18 cellular contexts compared by ENCODE assay signal in genomic region chr22:50056214-50056972, GRCh38. TPM values are rescaled to one million over a fixed set of nuclear protein-coding genes. Genes with fewer than 3 reads are reported as not detected.
DNase-seq lines count a peak whose midpoint lies in the region; ATAC-seq and TF ChIP-seq lines count a peak whose summit lies in the region.
"Had no signal": no experiment of that assay in that cellular context is flagged by ENCODE, and none has a peak within 500 bp of the region (broad histone marks: within the 10 kb centered on the region; RNA-seq: fewer than 3 reads in every experiment).

No MANE protein-coding gene starts in this region.

- no peak overlapping the region for H3K4me3 ChIP-seq in BLaER1 treated with 17β-estradiol and CSF1 and Interleukin-3, amounts not matched to agents 10 nM and 100 nM
- H3K4me3 ChIP-seq in OCI-LY7 (ENCODE audit: low read depth, low read length, poor library complexity, severe bottlenecking), result peak overlapping the region; percentile 44
- H3K4me3 ChIP-seq in mesendoderm (ENCODE audit: low read length), result no peak overlapping the region
- H3K4me3 ChIP-seq: A549 had no signal

- H3K18ac ChIP-seq in mesendoderm (ENCODE audit: low read length), result no peak overlapping the region

- H4K20me1 ChIP-seq in BLaER1 treated with 17β-estradiol and CSF1 and Interleukin-3, amounts not matched to agents 10 nM and 100 nM, result peaks cover 0 to 20% (median 0%) of the 10 kb centered on the region in 11 experiments; a peak in 2 of 22 replicates
- no peaks in the 10 kb centered on the region for H4K20me1 ChIP-seq in OCI-LY7 (ENCODE audit: insufficient read depth, low read length)

- no peaks in the 10 kb centered on the region for H3K9me2 ChIP-seq in OCI-LY7 (ENCODE audit: insufficient read depth, low read length)

- H2AFZ ChIP-seq in OCI-LY7 (ENCODE audit: low read length), result peak overlapping the region; percentile 70; the same call in 1 of the 2 replicates

- H3K4me1 ChIP-seq in BLaER1 treated with 17β-estradiol and CSF1 and Interleukin-3, amounts not matched to agents 10 nM and 100 nM, result peaks cover 20 to 44% (median 37%) of the 10 kb centered on the region in 10 experiments
- H3K4me1 ChIP-seq in OCI-LY7 (ENCODE audit: insufficient read depth, low read length, poor library complexity, severe bottlenecking) (peaks cover 66% of the 10 kb centered on the region), mesendoderm (ENCODE audit: control insufficient read depth, low read depth, low read length) (no peaks in the 10 kb centered on the region)

- no TSS peak for BruUV-seq in OCI-LY7 (replicated peaks; lab: Mats Ljungman, UMichigan)

- H3K27ac ChIP-seq in BLaER1 treated with 17β-estradiol and CSF1 and Interleukin-3, amounts not matched to agents 10 nM and 100 nM, result no peak overlapping the region
- H3K27ac ChIP-seq in OCI-LY7 (ENCODE audit: low read depth, low read length, poor library complexity, severe bottlenecking) (peak overlapping the region; percentile 77), mesendoderm (ENCODE audit: low read depth, low read length) (no peak overlapping the region)
- H3K27ac ChIP-seq: A549, RWPE1 had no signal

- peaks cover 0 to 11% (median 0%) of the 10 kb centered on the region in 11 experiments; a peak in 5 of 22 replicates for H3K27me3 ChIP-seq in BLaER1 treated with 17β-estradiol and CSF1 and Interleukin-3, amounts not matched to agents 10 nM and 100 nM
- H3K27me3 ChIP-seq in mesendoderm (ENCODE audit: insufficient read depth, low read length, poor library complexity), result no peaks in the 10 kb centered on the region

- in situ Hi-C loops in GM13977 (cut with MboI; ENCODE audit: low pct_unique_long_range_greater_than_20kb, low sequenced_read_pairs, unreplicated experiment), result no loop called here

- H2AK5ac ChIP-seq in mesendoderm (ENCODE audit: low read length), result no peak overlapping the region

- H3K23ac ChIP-seq in mesendoderm (ENCODE audit: low read length), result no peak overlapping the region

- intact Hi-C loops in OCI-LY7 (cut with micrococcal nuclease; ENCODE audit: unreplicated experiment), result no loop called here

- no peak overlapping the region for H3K56ac ChIP-seq in mesendoderm (ENCODE audit: low read length)

- TF ChIP-seq CTCF in GM13977 (IDR thresholded peaks at IDR 0.05; ENCODE audit: extremely low read depth, insufficient read depth, missing control alignments), result no peak
- TF ChIP-seq CTCF in OCI-LY7 (conservative IDR thresholded peaks at IDR 0.05; ENCODE audit: low read length), result no peak

- ATAC-seq in left lobe of liver (no peak), HG02973 (IDR thresholded peaks at IDR 0.05; ENCODE audit: unreplicated experiment) (no peak)
- ATAC-seq: PC-3 had no signal

- DNase-seq in GM13977 (ENCODE audit: low spot score) (peak; percentile 71), OCI-LY7 (ENCODE audit: low spot score) (peak; percentile 71), mesendoderm (peak; percentile 14), left lobe of liver (ENCODE audit: low spot score) (no peak), H4 (ENCODE audit: low spot score) (no peak)
- DNase-seq: COR-L47, EL, HFFc6, NCI-H187, NCI-H2171, NCI-H446, PC-3 had no signal

- no CpG with 5 or more reads among the region's 34 CpGs for WGBS in mesendoderm (ENCODE audit: extremely low coverage, insufficient coverage, low lambda C conversion rate)

- CTCF ChIA-PET in OCI-LY7 (lab: Charles Lee; ENCODE audit: unreplicated experiment), result interaction anchor here (0.7 kb wide), 1 partner anchor 743 kb away, joined by 5 read pairs; no protein-coding TSS in a partner anchor

- no peak overlapping the region for H4K8ac ChIP-seq in mesendoderm (ENCODE audit: low read depth, low read length)

- no peak overlapping the region for H2BK120ac ChIP-seq in mesendoderm (ENCODE audit: low read depth, low read length)

- no peak overlapping the region for H3K9ac ChIP-seq in BLaER1 treated with 17β-estradiol and CSF1 and Interleukin-3, amounts not matched to agents 10 nM and 100 nM
- no peak overlapping the region for H3K9ac ChIP-seq in mesendoderm (ENCODE audit: low read length)

- no peaks in the 10 kb centered on the region for H3K79me1 ChIP-seq in mesendoderm (ENCODE audit: low read length)

- H2BK15ac ChIP-seq in mesendoderm (replicated peaks; ENCODE audit: low read depth), result no peak overlapping the region

- H3K4me2 ChIP-seq in BLaER1 treated with 17β-estradiol and CSF1 and Interleukin-3, amounts not matched to agents 10 nM and 100 nM, result peak overlapping the region in 10 of 11 experiments; percentile 16 to 53 (median 29); a peak in 9 of 22 replicates
- H3K4me2 ChIP-seq in OCI-LY7 (ENCODE audit: low read length) (peak overlapping the region; percentile 53), mesendoderm (ENCODE audit: low read length) (no peak overlapping the region)
- H3K4me2 ChIP-seq: A549 had no signal

- no peak overlapping the region for H4K5ac ChIP-seq in mesendoderm (ENCODE audit: low read length)

- no peaks in the 10 kb centered on the region for H3K36me3 ChIP-seq in BLaER1 treated with 17β-estradiol and CSF1 and Interleukin-3, amounts not matched to agents 10 nM and 100 nM
- H3K36me3 ChIP-seq in OCI-LY7 (ENCODE audit: insufficient read depth, low read length), result no peaks in the 10 kb centered on the region
- no peaks in the 10 kb centered on the region for H3K36me3 ChIP-seq in mesendoderm (ENCODE audit: control insufficient read depth, insufficient read depth, low read length)

- H2BK5ac ChIP-seq in mesendoderm (ENCODE audit: low read length), result no peak overlapping the region

- H3K9me3 ChIP-seq in BLaER1 treated with 17β-estradiol and CSF1 and Interleukin-3, amounts not matched to agents 10 nM and 100 nM (replicated peaks in 1 of 11), result peaks cover 10 to 24% (median 17%) of the 10 kb centered on the region in 11 experiments
- 0 out of 2 replicates have a peak, but pooled peaks cover 4% of the 10 kb centered on the region for H3K9me3 ChIP-seq in OCI-LY7 (ENCODE audit: low read length)
- H3K9me3 ChIP-seq: A549 had no signal

- H3K79me2 ChIP-seq in OCI-LY7 (ENCODE audit: insufficient read depth, low read depth, low read length) (no peaks in the 10 kb centered on the region), mesendoderm (ENCODE audit: control insufficient read depth, insufficient read depth, low read length) (no peaks in the 10 kb centered on the region)

- POLR2A ChIA-PET in OCI-LY7 (lab: Charles Lee), result interaction anchor here (0.6 to 1.2 kb wide), 4 partner anchors 44 to 271 kb away, joined by 3 to 6 read pairs (median 3); no protein-coding TSS in a partner anchor

- H3K4ac ChIP-seq in mesendoderm (ENCODE audit: low read depth, low read length), result no peak overlapping the region

RNA-seq across cellular contexts. Expression of gene TTLL8, which starts 1.7 kb away (rescaled TPM):
- total RNA-seq in OCI-LY7 (2014; rRNA removed; shearing (Covaris generic)), result 0.06 TPM in 1 of 2 replicates, not detected in the other
- total RNA-seq in OCI-LY7 (2022) (0.72 and 1.3 TPM in 2 replicates), left lobe of liver (not detected)
- not detected for polyA plus RNA-seq in mesendoderm (2013, experiment 1 of 2)
- not detected for polyA plus RNA-seq in mesendoderm (2013, experiment 2 of 2)
- not detected in 2 replicates for total RNA-seq in H4 (2014; rRNA removed; shearing (Covaris generic))
- total RNA-seq: H1, HFFc6, IMR-90, PC-3 had no signal
- polyA plus RNA-seq: A549, H1, IMR-90 had no signal

RNA-seq across cellular contexts. Expression of gene MLC1, which starts 28.8 kb away (rescaled TPM):
- 0.16 TPM in 1 of 2 replicates, not detected in the other for total RNA-seq in OCI-LY7 (2014; rRNA removed; shearing (Covaris generic))
- total RNA-seq in OCI-LY7 (2022) (not detected in 2 replicates), left lobe of liver (not detected)
- polyA plus RNA-seq in mesendoderm (2013, experiment 1 of 2), result 0.03 TPM
- polyA plus RNA-seq in mesendoderm (2013, experiment 2 of 2), result not detected
- total RNA-seq in H4 (2014; rRNA removed; shearing (Covaris generic)), result 1.4 and 3.3 TPM in 2 replicates
- total RNA-seq: H1, HFFc6, IMR-90 had no signal
- polyA plus RNA-seq: A549 had no signal

RNA-seq across cellular contexts. Expression of gene MOV10L1, which starts 33.4 kb away (rescaled TPM):
- total RNA-seq in OCI-LY7 (2014; rRNA removed; shearing (Covaris generic)), result 0.03 and 0.22 TPM in 2 replicates
- 0.66 and 1.1 TPM in 2 replicates for total RNA-seq in OCI-LY7 (2022)
- 0.07 TPM for polyA plus RNA-seq in mesendoderm (2013, experiment 1 of 2)
- polyA plus RNA-seq in mesendoderm (2013, experiment 2 of 2), result 0.06 TPM
- not detected for total RNA-seq in left lobe of liver
- 1.8 and 2.9 TPM in 2 replicates for total RNA-seq in H4 (2014; rRNA removed; shearing (Covaris generic))
- total RNA-seq: H1 had no signal

RNA-seq across cellular contexts. Expression of gene IL17REL, which starts 43.8 kb away (rescaled TPM):
- 0.03 TPM in 1 of 2 replicates, not detected in the other for total RNA-seq in OCI-LY7 (2014; rRNA removed; shearing (Covaris generic))
- total RNA-seq in OCI-LY7 (2022) (not detected in 2 replicates), left lobe of liver (not detected)
- not detected for polyA plus RNA-seq in mesendoderm (2013, experiment 1 of 2)
- polyA plus RNA-seq in mesendoderm (2013, experiment 2 of 2), result not detected
- not detected in 2 replicates for total RNA-seq in H4 (2014; rRNA removed; shearing (Covaris generic))
- total RNA-seq: HFFc6, IMR-90 had no signal
- polyA plus RNA-seq: IMR-90 had no signal

Comparison
In these comparisons a context has a peak if more than half of its experiments do, and no peak if none do; other contexts are left out.
1. DNase-seq: peak in GM13977 (single experiment), OCI-LY7 (single experiment) and mesendoderm (single experiment); none in left lobe of liver (single experiment) and H4 (single experiment).